Comparison of ENCODE assay signal across 31 cellular contexts in genomic region chr16:2333231-2333630, GRCh38. TPM values are rescaled to one million over a fixed set of nuclear protein-coding genes. Genes with fewer than 3 reads are reported as not detected.
"Had no signal": no experiment of that assay in that cellular context is flagged by ENCODE, and none has a peak within 500 bp of the region (broad histone marks: within the 10 kb centered on the region; RNA-seq: fewer than 3 reads in every experiment).

No MANE protein-coding gene starts in this region.

- H3K27me3 Mint-ChIP-seq: activated T-cell treated with anti-CD3 and anti-CD28 coated beads, Interleukin-2, amount 50 U/mL, for 24 hours had no signal

- H3K36me3 Mint-ChIP-seq: activated naive CD4-positive, alpha-beta T cell treated with anti-CD3 and anti-CD28 coated beads, Interleukin-2, amount 50 U/mL, for 24 hours; activated naive CD8-positive, alpha-beta T cell treated with anti-CD3 and anti-CD28 coated beads, Interleukin-2, amount 10 ng/mL, durations not matched to agents 7 days and 5 days had no signal

- H3K36me3 ChIP-seq: ascending aorta, Peyer's patch, SJSA1 had no signal

- H3K4me3 ChIP-seq: ascending aorta, Peyer's patch, SJSA1 had no signal

- H3K9me3 ChIP-seq: ascending aorta, Peyer's patch, SJSA1, SK-N-SH had no signal

- H3K27ac ChIP-seq: ascending aorta, KMS-11, Peyer's patch, SJSA1 had no signal

- H3K4me3 Mint-ChIP-seq: activated CD4-positive, alpha-beta T cell treated with anti-CD3 and anti-CD28 coated beads, Interleukin-2, amount 10 ng/mL, durations not matched to agents 24 days and 14 days; activated CD8-positive, alpha-beta T cell treated with anti-CD3 and anti-CD28 coated beads for 36 hours; activated naive CD4-positive, alpha-beta T cell treated with anti-CD3 and anti-CD28 coated beads, Interleukin-2, amount 50 U/mL, for 24 hours; activated naive CD8-positive, alpha-beta T cell treated with anti-CD3 and anti-CD28 coated beads, Interleukin-2, amount 10 ng/mL, durations not matched to agents 7 days and 5 days; activated T-cell treated with anti-CD3 and anti-CD28 coated beads, Interleukin-2, amount 50 U/mL, for 24 hours; T-helper 1 cell treated with Interleukin-12 subunit alpha and Interleukin-12 subunit beta and Interleukin-4 antibody, amounts not matched to agents 30 μg/mL and 1 μg/mL, for 36 hours; T-helper 2 cell treated with Interferon-gamma antibody and Interleukin-4, amounts not matched to agents 5 μg/mL and 100 μg/mL, for 36 hours had no signal

- H3K4me1 ChIP-seq: ascending aorta, Peyer's patch, SJSA1 had no signal

- H3K9me3 Mint-ChIP-seq: activated CD4-positive, alpha-beta T cell treated with anti-CD3 and anti-CD28 coated beads, Interleukin-2, amount 10 ng/mL, durations not matched to agents 24 days and 14 days; activated CD8-positive, alpha-beta T cell treated with anti-CD3 and anti-CD28 coated beads for 36 hours; activated naive CD4-positive, alpha-beta T cell treated with anti-CD3 and anti-CD28 coated beads, Interleukin-2, amount 50 U/mL, for 24 hours; activated naive CD8-positive, alpha-beta T cell treated with anti-CD3 and anti-CD28 coated beads, Interleukin-2, amount 10 ng/mL, durations not matched to agents 7 days and 5 days; activated T-cell treated with anti-CD3 and anti-CD28 coated beads, Interleukin-2, amount 50 U/mL, for 24 hours; activated T-helper 2 cell treated with anti-CD3 and anti-CD28 coated beads, Interferon-gamma antibody, Interleukin-2, Interleukin-4, amounts not matched to agents 10 μg/mL and 5 μg/mL and 100 μg/mL, durations not matched to agents 14 hours and 24 hours and 36 hours; T-helper 1 cell treated with Interleukin-12 subunit alpha and Interleukin-12 subunit beta and Interleukin-4 antibody, amounts not matched to agents 30 μg/mL and 1 μg/mL, for 36 hours; T-helper 2 cell treated with Interferon-gamma antibody and Interleukin-4, amounts not matched to agents 5 μg/mL and 100 μg/mL, for 36 hours had no signal

- H3K27ac Mint-ChIP-seq: activated CD4-positive, alpha-beta T cell treated with anti-CD3 and anti-CD28 coated beads, Interleukin-2, amount 10 ng/mL, durations not matched to agents 24 days and 14 days; activated CD8-positive, alpha-beta T cell treated with anti-CD3 and anti-CD28 coated beads for 36 hours; activated naive CD4-positive, alpha-beta T cell treated with anti-CD3 and anti-CD28 coated beads, Interleukin-2, amount 50 U/mL, for 24 hours; activated naive CD8-positive, alpha-beta T cell treated with anti-CD3 and anti-CD28 coated beads, Interleukin-2, amount 10 ng/mL, durations not matched to agents 7 days and 5 days; activated T-cell treated with anti-CD3 and anti-CD28 coated beads, Interleukin-2, amount 50 U/mL, for 24 hours; activated T-helper 2 cell treated with anti-CD3 and anti-CD28 coated beads, Interferon-gamma antibody, Interleukin-2, Interleukin-4, amounts not matched to agents 10 μg/mL and 5 μg/mL and 100 μg/mL, durations not matched to agents 14 hours and 24 hours and 36 hours; T-helper 1 cell treated with Interleukin-12 subunit alpha and Interleukin-12 subunit beta and Interleukin-4 antibody, amounts not matched to agents 30 μg/mL and 1 μg/mL, for 36 hours; T-helper 2 cell treated with Interferon-gamma antibody and Interleukin-4, amounts not matched to agents 5 μg/mL and 100 μg/mL, for 36 hours had no signal

- H3K27me3 ChIP-seq: ascending aorta, Peyer's patch had no signal

- H3K4me1 Mint-ChIP-seq: activated naive CD4-positive, alpha-beta T cell treated with anti-CD3 and anti-CD28 coated beads, Interleukin-2, amount 50 U/mL, for 24 hours had no signal

- DNase-seq: activated CD4-positive, alpha-beta T cell treated with anti-CD3 and anti-CD28 coated beads, Interleukin-2, amount 10 ng/mL, durations not matched to agents 24 days and 14 days; activated CD4-positive, alpha-beta T cell treated with anti-CD3 and anti-CD28 coated beads, Interleukin-2, amount 50 U/mL, for 4 hours; activated CD8-positive, alpha-beta T cell treated with anti-CD3 and anti-CD28 coated beads for 36 hours; activated gamma-delta T cell; activated naive CD4-positive, alpha-beta T cell treated with Interleukin-2 at 50 U/mL for 16 hours; activated naive CD8-positive, alpha-beta T cell treated with anti-CD3 and anti-CD28 coated beads, Interleukin-2, amount 10 ng/mL, durations not matched to agents 7 days and 5 days; activated T-cell treated with anti-CD3 and anti-CD28 coated beads, Interleukin-2, amount 50 U/mL, for 24 hours; amygdala; NCI-H1092 treated with DMSO at 0.1 percent for 48 hours; NCI-H1417; NCI-H146; NCI-H187; NCI-H2029 treated with DMSO at 0.1 percent for 48 hours; NCI-H2107; NCI-H2171 treated with DMSO at 0.1 percent for 48 hours; NCI-H2227 treated with DMSO at 0.1 percent for 48 hours; NCI-H446 treated with DMSO at 0.1 percent for 48 hours; NCI-H524 treated with DMSO at 0.1 percent for 48 hours; NCI-H748 treated with DMSO at 0.1 percent for 48 hours; NK-92 treated with Interleukin-12 subunit alpha and Interleukin-12 subunit beta, amount 100 ng/mL, for 24 hours; RPMI8226; SHP77 treated with DMSO at 0.1 percent for 48 hours; SK-N-SH had no signal

RNA-seq across cellular contexts. Expression of gene ABCA3, which starts 7.3 kb away (rescaled TPM):
- total RNA-seq: SJSA1 had no signal
